In genomic region chr19:33465371-33465770, GRCh38 we compare ENCODE assay signal across 31 cellular contexts.
"Had no signal": no experiment of that assay in that cellular context is flagged by ENCODE, and none has a peak within 500 bp of the region (broad histone marks: within the 10 kb centered on the region; RNA-seq: fewer than 3 reads in every experiment).

No MANE protein-coding gene starts in this region.

- H3K9me3 Mint-ChIP-seq: activated CD4-positive, alpha-beta memory T cell treated with anti-CD3 and anti-CD28 coated beads, Interleukin-2, amount 10 ng/mL, durations not matched to agents 7 days and 5 days; activated CD4-positive, alpha-beta T cell treated with anti-CD3 and anti-CD28 coated beads, Interleukin-2, amount 10 ng/mL, durations not matched to agents 7 days and 5 days; activated naive CD4-positive, alpha-beta T cell treated with anti-CD3 and anti-CD28 coated beads, Interleukin-2, amount 50 U/mL, for 24 hours; activated naive CD8-positive, alpha-beta T cell treated with anti-CD3 and anti-CD28 coated beads, Interleukin-2, amount 50 U/mL, for 24 hours; dendritic cell treated with granulocyte-macrophage colony-stimulating factor and Interleukin-4, amounts not matched to agents 40 ng/mL and 50 ng/mL, for 4 days; naive B cell; nephron progenitor cell; stimulated activated naive CD8-positive, alpha-beta T cell treated with anti-CD3 and anti-CD28 coated beads, Interleukin-15, Interleukin-2, amounts not matched to agents 100 ng/mL and 50 ng/mL, for 24 hours; T-helper 1 cell treated with Interleukin-12 subunit alpha and Interleukin-12 subunit beta and Interleukin-4 antibody, amounts not matched to agents 30 μg/mL and 1 μg/mL, for 36 hours had no signal

- H3K4me3 Mint-ChIP-seq: activated CD4-positive, alpha-beta memory T cell treated with anti-CD3 and anti-CD28 coated beads, Interleukin-2, amount 10 ng/mL, durations not matched to agents 7 days and 5 days; activated CD4-positive, alpha-beta T cell treated with anti-CD3 and anti-CD28 coated beads, Interleukin-2, amount 10 ng/mL, durations not matched to agents 7 days and 5 days; activated naive CD4-positive, alpha-beta T cell treated with anti-CD3 and anti-CD28 coated beads, Interleukin-2, amount 50 U/mL, for 24 hours; activated naive CD8-positive, alpha-beta T cell treated with anti-CD3 and anti-CD28 coated beads, Interleukin-2, amount 50 U/mL, for 24 hours; dendritic cell treated with granulocyte-macrophage colony-stimulating factor and Interleukin-4, amounts not matched to agents 40 ng/mL and 50 ng/mL, for 4 days; naive B cell; nephron progenitor cell; stimulated activated naive CD8-positive, alpha-beta T cell treated with anti-CD3 and anti-CD28 coated beads, Interleukin-15, Interleukin-2, amounts not matched to agents 100 ng/mL and 50 ng/mL, for 24 hours; T-helper 1 cell treated with Interleukin-12 subunit alpha and Interleukin-12 subunit beta and Interleukin-4 antibody, amounts not matched to agents 30 μg/mL and 1 μg/mL, for 36 hours had no signal

- ATAC-seq: activated CD4-positive, CD25-positive, alpha-beta regulatory T cell treated with anti-CD3 and anti-CD28 coated beads, Interleukin-2, amount 50 U/mL, for 24 hours; activated naive CD8-positive, alpha-beta T cell treated with anti-CD3 and anti-CD28 coated beads, Interleukin-2, amount 50 U/mL, for 24 hours; left lung had no signal

- H3K9ac ChIP-seq: parathyroid adenoma had no signal

- H3K27me3 Mint-ChIP-seq: activated CD4-positive, alpha-beta memory T cell treated with anti-CD3 and anti-CD28 coated beads, Interleukin-2, amount 10 ng/mL, durations not matched to agents 7 days and 5 days; activated CD4-positive, alpha-beta T cell treated with anti-CD3 and anti-CD28 coated beads, Interleukin-2, amount 10 ng/mL, durations not matched to agents 7 days and 5 days; activated naive CD4-positive, alpha-beta T cell treated with anti-CD3 and anti-CD28 coated beads, Interleukin-2, amount 50 U/mL, for 24 hours; activated naive CD8-positive, alpha-beta T cell treated with anti-CD3 and anti-CD28 coated beads, Interleukin-2, amount 50 U/mL, for 24 hours; dendritic cell treated with granulocyte-macrophage colony-stimulating factor and Interleukin-4, amounts not matched to agents 40 ng/mL and 50 ng/mL, for 4 days; naive B cell; stimulated activated naive CD8-positive, alpha-beta T cell treated with anti-CD3 and anti-CD28 coated beads, Interleukin-15, Interleukin-2, amounts not matched to agents 100 ng/mL and 50 ng/mL, for 24 hours had no signal

- H2AFZ ChIP-seq: parathyroid adenoma had no signal

- H3K9me3 ChIP-seq: esophagus squamous epithelium, left lung, neutrophil, psoas muscle, thoracic aorta had no signal

- H3K4me1 Mint-ChIP-seq: activated CD4-positive, alpha-beta memory T cell treated with anti-CD3 and anti-CD28 coated beads, Interleukin-2, amount 10 ng/mL, durations not matched to agents 7 days and 5 days; activated CD4-positive, alpha-beta T cell treated with anti-CD3 and anti-CD28 coated beads, Interleukin-2, amount 10 ng/mL, durations not matched to agents 7 days and 5 days; activated naive CD4-positive, alpha-beta T cell treated with anti-CD3 and anti-CD28 coated beads, Interleukin-2, amount 50 U/mL, for 24 hours; activated naive CD8-positive, alpha-beta T cell treated with anti-CD3 and anti-CD28 coated beads, Interleukin-2, amount 50 U/mL, for 24 hours had no signal

- H3K27ac ChIP-seq: epithelial cell of prostate, esophagus squamous epithelium, left lung, neutrophil, parathyroid adenoma, psoas muscle, SK-N-MC, thoracic aorta, VCaP had no signal

- H3K27me3 ChIP-seq: esophagus squamous epithelium, left lung, neutrophil had no signal

- FAIRE-seq: endometrium, TTC549, urothelium cell line had no signal

- H3K36me3 ChIP-seq: neutrophil had no signal

- H3K4me1 ChIP-seq: esophagus squamous epithelium, left lung, parathyroid adenoma had no signal

- DNase-seq: activated CD4-positive, alpha-beta memory T cell treated with anti-CD3 and anti-CD28 coated beads, Interleukin-2, amount 10 ng/mL, durations not matched to agents 7 days and 5 days; activated CD4-positive, alpha-beta T cell treated with anti-CD3 and anti-CD28 coated beads, Interleukin-2, amount 10 ng/mL, durations not matched to agents 7 days and 5 days; activated naive CD8-positive, alpha-beta T cell treated with anti-CD3 and anti-CD28 coated beads, Interleukin-2, amount 50 U/mL, for 24 hours; amygdala; central memory CD4-positive, alpha-beta T cell; effector CD4-positive, alpha-beta T cell; esophagus squamous epithelium; foreskin melanocyte; mammary epithelial cell; naive B cell; nephron progenitor cell; psoas muscle; stimulated activated CD4-positive, alpha-beta T cell treated with anti-CD3 and anti-CD28 coated beads, Interleukin-12 subunit alpha, Interleukin-12 subunit beta, amount 100 ng/mL, for 4 hours; stimulated activated CD4-positive, alpha-beta T cell treated with anti-CD3 and anti-CD28 coated beads, Interleukin-4, amount 100 ng/mL, for 1 hour; SW 1271; T-helper 9 cell had no signal

- H3K79me2 ChIP-seq: parathyroid adenoma had no signal

- H3K4me3 ChIP-seq: esophagus squamous epithelium, left lung, psoas muscle, SK-N-MC, thoracic aorta had no signal

- H3K36me3 Mint-ChIP-seq: activated naive CD4-positive, alpha-beta T cell treated with anti-CD3 and anti-CD28 coated beads, Interleukin-2, amount 50 U/mL, for 24 hours had no signal

- H3K27ac Mint-ChIP-seq: activated CD4-positive, alpha-beta memory T cell treated with anti-CD3 and anti-CD28 coated beads, Interleukin-2, amount 10 ng/mL, durations not matched to agents 7 days and 5 days; activated CD4-positive, alpha-beta T cell treated with anti-CD3 and anti-CD28 coated beads, Interleukin-2, amount 10 ng/mL, durations not matched to agents 7 days and 5 days; activated naive CD4-positive, alpha-beta T cell treated with anti-CD3 and anti-CD28 coated beads, Interleukin-2, amount 50 U/mL, for 24 hours; activated naive CD8-positive, alpha-beta T cell treated with anti-CD3 and anti-CD28 coated beads, Interleukin-2, amount 50 U/mL, for 24 hours; dendritic cell treated with granulocyte-macrophage colony-stimulating factor and Interleukin-4, amounts not matched to agents 40 ng/mL and 50 ng/mL, for 4 days; naive B cell; nephron progenitor cell; stimulated activated naive CD8-positive, alpha-beta T cell treated with anti-CD3 and anti-CD28 coated beads, Interleukin-15, Interleukin-2, amounts not matched to agents 100 ng/mL and 50 ng/mL, for 24 hours; T-helper 1 cell treated with Interleukin-12 subunit alpha and Interleukin-12 subunit beta and Interleukin-4 antibody, amounts not matched to agents 30 μg/mL and 1 μg/mL, for 36 hours had no signal
